18 cellular contexts compared by ENCODE assay signal in genomic region chr14:71245659-71246361, GRCh38.
DNase-seq lines count a peak whose midpoint lies in the region; ATAC-seq and TF ChIP-seq lines count a peak whose summit lies in the region.
"Had no signal": no experiment of that assay in that cellular context is flagged by ENCODE, and none has a peak within 500 bp of the region (broad histone marks: within the 10 kb centered on the region; RNA-seq: fewer than 3 reads in every experiment).

No MANE protein-coding gene starts in this region.

- H3K27me3 Mint-ChIP-seq in activated CD4-positive, alpha-beta T cell treated with anti-CD3 and anti-CD28 coated beads for 36 hours: no peaks in the 10 kb centered on the region
- no peaks in the 10 kb centered on the region; the same call in none of the 2 replicates for H3K27me3 Mint-ChIP-seq in HFFc6 (ENCODE audit: insufficient read depth)
- H3K27me3 Mint-ChIP-seq in activated T-helper 2 cell treated with anti-CD3 and anti-CD28 coated beads, Interferon-gamma antibody, Interleukin-2, Interleukin-4, amounts not matched to agents 10 μg/mL and 5 μg/mL and 100 μg/mL, durations not matched to agents 14 hours and 24 hours and 36 hours (ENCODE audit: low read depth): no peaks in the 10 kb centered on the region
- no peaks in the 10 kb centered on the region for H3K27me3 Mint-ChIP-seq in natural killer cell treated with Interleukin-12 subunit alpha and Interleukin-12 subunit beta and Interleukin-15 and Interleukin-18, amount 100 ng/mL, for 72 hours
- H3K27me3 Mint-ChIP-seq in CD14-positive monocyte (ENCODE audit: low read depth in 3 of 3): peaks cover 0 to 4% (median 2%) of the 10 kb centered on the region in 3 donors

- POLR2A ChIA-PET in activated CD4-positive, alpha-beta T cell treated with anti-CD3 and anti-CD28 coated beads for 36 hours (lab: Charles Lee): no interaction called here

- peak; percentile 51 for ATAC-seq in activated CD4-positive, alpha-beta T cell treated with anti-CD3 and anti-CD28 coated beads for 36 hours
- no peak for ATAC-seq in natural killer cell treated with Interleukin-12 subunit alpha and Interleukin-12 subunit beta and Interleukin-15 and Interleukin-18, amount 100 ng/mL, for 72 hours
- no peak for ATAC-seq in SK-N-SH treated with all-trans-retinoic acid at 6 μM for 48 hours
- no peak for ATAC-seq in HG03135 (IDR thresholded peaks at IDR 0.05; ENCODE audit: unreplicated experiment)
- ATAC-seq: heart left ventricle, lower lobe of right lung had no signal

- TF ChIP-seq CTCF in HFFc6 (IDR thresholded peaks at IDR 0.05) (no peak), CD14-positive monocyte (IDR thresholded peaks at IDR 0.05) (no peak)

- peak overlapping the region; percentile 21 for H3K27ac Mint-ChIP-seq in activated CD4-positive, alpha-beta T cell treated with anti-CD3 and anti-CD28 coated beads for 36 hours
- H3K27ac Mint-ChIP-seq in HFFc6 (peak overlapping the region; percentile 88), CD14-positive monocyte (no peak overlapping the region)
- H3K27ac Mint-ChIP-seq in activated T-helper 2 cell treated with anti-CD3 and anti-CD28 coated beads, Interferon-gamma antibody, Interleukin-2, Interleukin-4, amounts not matched to agents 10 μg/mL and 5 μg/mL and 100 μg/mL, durations not matched to agents 14 hours and 24 hours and 36 hours: peak overlapping the region; percentile 65
- H3K27ac Mint-ChIP-seq in natural killer cell treated with Interleukin-12 subunit alpha and Interleukin-12 subunit beta and Interleukin-15 and Interleukin-18, amount 100 ng/mL, for 72 hours: peak overlapping the region; percentile 72 to 89
- H3K27ac Mint-ChIP-seq: endodermal cell had no signal

- H3K4me3 Mint-ChIP-seq in activated CD4-positive, alpha-beta T cell treated with anti-CD3 and anti-CD28 coated beads for 36 hours: no peak overlapping the region
- H3K4me3 Mint-ChIP-seq in HFFc6 (no peak overlapping the region), CD14-positive monocyte (no peak overlapping the region)
- H3K4me3 Mint-ChIP-seq in activated T-helper 2 cell treated with anti-CD3 and anti-CD28 coated beads, Interferon-gamma antibody, Interleukin-2, Interleukin-4, amounts not matched to agents 10 μg/mL and 5 μg/mL and 100 μg/mL, durations not matched to agents 14 hours and 24 hours and 36 hours (ENCODE audit: low read depth): no peak overlapping the region
- peak overlapping the region; percentile 60 for H3K4me3 Mint-ChIP-seq in natural killer cell treated with Interleukin-12 subunit alpha and Interleukin-12 subunit beta and Interleukin-15 and Interleukin-18, amount 100 ng/mL, for 72 hours
- H3K4me3 Mint-ChIP-seq: endodermal cell had no signal

- peaks cover 11% of the 10 kb centered on the region for H3K9me3 Mint-ChIP-seq in activated CD4-positive, alpha-beta T cell treated with anti-CD3 and anti-CD28 coated beads for 36 hours (ENCODE audit: low read depth)
- H3K9me3 Mint-ChIP-seq in HFFc6: peaks cover 11% of the 10 kb centered on the region
- H3K9me3 Mint-ChIP-seq in activated T-helper 2 cell treated with anti-CD3 and anti-CD28 coated beads, Interferon-gamma antibody, Interleukin-2, Interleukin-4, amounts not matched to agents 10 μg/mL and 5 μg/mL and 100 μg/mL, durations not matched to agents 14 hours and 24 hours and 36 hours: peaks cover 30% of the 10 kb centered on the region
- peaks cover 5% of the 10 kb centered on the region for H3K9me3 Mint-ChIP-seq in natural killer cell treated with Interleukin-12 subunit alpha and Interleukin-12 subunit beta and Interleukin-15 and Interleukin-18, amount 100 ng/mL, for 72 hours
- H3K9me3 Mint-ChIP-seq in CD14-positive monocyte: peaks cover 2 to 31% (median 6%) of the 10 kb centered on the region in 7 donors

- DNase-seq in activated CD4-positive, alpha-beta T cell treated with anti-CD3 and anti-CD28 coated beads for 36 hours: peak; percentile 36
- no peak for DNase-seq in activated CD4-positive, alpha-beta T cell treated with anti-CD3 and anti-CD28 coated beads, Interleukin-2, amount 50 U/mL, for 4 hours
- DNase-seq in HFFc6 (no peak), CD14-positive monocyte (ENCODE audit: low spot score) (no peak)
- DNase-seq in activated T-helper 2 cell treated with anti-CD3 and anti-CD28 coated beads, Interferon-gamma antibody, Interleukin-2, Interleukin-4, amounts not matched to agents 10 μg/mL and 5 μg/mL and 100 μg/mL, durations not matched to agents 14 hours and 24 hours and 36 hours (ENCODE audit: low spot score): no peak
- DNase-seq in natural killer cell treated with Interleukin-12 subunit alpha and Interleukin-12 subunit beta and Interleukin-15 and Interleukin-18, amount 100 ng/mL, for 72 hours (ENCODE audit: low spot score): no peak
- DNase-seq: activated CD4-positive, CD25-positive, alpha-beta regulatory T cell; C1 segment of cervical spinal cord; DMS79 treated with DMSO at 0.1 percent for 48 hours; endodermal cell; heart left ventricle; lower lobe of right lung; naive B cell; NCI-H1930; Right ventricle myocardium superior; trophoblast cell had no signal

- peaks cover 7% of the 10 kb centered on the region for H3K36me3 Mint-ChIP-seq in activated CD4-positive, alpha-beta T cell treated with anti-CD3 and anti-CD28 coated beads for 36 hours (ENCODE audit: low read depth)
- H3K36me3 Mint-ChIP-seq in HFFc6 (ENCODE audit: low read depth) (peaks cover 21% of the 10 kb centered on the region), CD14-positive monocyte (no peaks in the 10 kb centered on the region)
- peaks cover 28% of the 10 kb centered on the region for H3K36me3 Mint-ChIP-seq in activated T-helper 2 cell treated with anti-CD3 and anti-CD28 coated beads, Interferon-gamma antibody, Interleukin-2, Interleukin-4, amounts not matched to agents 10 μg/mL and 5 μg/mL and 100 μg/mL, durations not matched to agents 14 hours and 24 hours and 36 hours (ENCODE audit: low read depth)
- H3K36me3 Mint-ChIP-seq in natural killer cell treated with Interleukin-12 subunit alpha and Interleukin-12 subunit beta and Interleukin-15 and Interleukin-18, amount 100 ng/mL, for 72 hours: peaks cover 10% of the 10 kb centered on the region

- intact Hi-C loops in activated CD4-positive, alpha-beta T cell treated with anti-CD3 and anti-CD28 coated beads for 36 hours (cut with DNase I, micrococcal nuclease): no loop called here
- intact Hi-C loops in activated T-helper 2 cell treated with anti-CD3 and anti-CD28 coated beads, Interferon-gamma antibody, Interleukin-2, Interleukin-4, amounts not matched to agents 10 μg/mL and 5 μg/mL and 100 μg/mL, durations not matched to agents 14 hours and 24 hours and 36 hours (cut with micrococcal nuclease): no loop called here
- intact Hi-C loops in CD14-positive monocyte (cut with micrococcal nuclease): no loop called here

- peaks cover 20% of the 10 kb centered on the region for H3K4me1 Mint-ChIP-seq in activated CD4-positive, alpha-beta T cell treated with anti-CD3 and anti-CD28 coated beads for 36 hours
- H3K4me1 Mint-ChIP-seq in HFFc6 (ENCODE audit: low read depth) (peaks cover 89% of the 10 kb centered on the region), CD14-positive monocyte (peaks cover 5% of the 10 kb centered on the region)
- peaks cover 52% of the 10 kb centered on the region for H3K4me1 Mint-ChIP-seq in activated T-helper 2 cell treated with anti-CD3 and anti-CD28 coated beads, Interferon-gamma antibody, Interleukin-2, Interleukin-4, amounts not matched to agents 10 μg/mL and 5 μg/mL and 100 μg/mL, durations not matched to agents 14 hours and 24 hours and 36 hours (ENCODE audit: low read depth)
- peaks cover 26 to 31% of the 10 kb centered on the region in 2 donors for H3K4me1 Mint-ChIP-seq in natural killer cell treated with Interleukin-12 subunit alpha and Interleukin-12 subunit beta and Interleukin-15 and Interleukin-18, amount 100 ng/mL, for 72 hours (ENCODE audit: low read depth in 2 of 2)

- CTCF ChIA-PET in activated CD4-positive, alpha-beta T cell treated with anti-CD3 and anti-CD28 coated beads for 36 hours (lab: Charles Lee): no interaction called here

TF ChIP-seq in SK-N-SH treated with all-trans-retinoic acid at 6 μM for 48 hours, 23 proteins besides CTCF, POLR2A, EP300 and RAD21:
- no peak for TF ChIP-seq TCF4 (CRISPR knock-in tag; IDR thresholded peaks at IDR 0.05; ENCODE audit: borderline replicate concordance)
- TF ChIP-seq ARNTL (CRISPR knock-in tag; IDR thresholded peaks at IDR 0.05; ENCODE audit: borderline replicate concordance, low read depth): no peak
- TF ChIP-seq, protein P1, sequence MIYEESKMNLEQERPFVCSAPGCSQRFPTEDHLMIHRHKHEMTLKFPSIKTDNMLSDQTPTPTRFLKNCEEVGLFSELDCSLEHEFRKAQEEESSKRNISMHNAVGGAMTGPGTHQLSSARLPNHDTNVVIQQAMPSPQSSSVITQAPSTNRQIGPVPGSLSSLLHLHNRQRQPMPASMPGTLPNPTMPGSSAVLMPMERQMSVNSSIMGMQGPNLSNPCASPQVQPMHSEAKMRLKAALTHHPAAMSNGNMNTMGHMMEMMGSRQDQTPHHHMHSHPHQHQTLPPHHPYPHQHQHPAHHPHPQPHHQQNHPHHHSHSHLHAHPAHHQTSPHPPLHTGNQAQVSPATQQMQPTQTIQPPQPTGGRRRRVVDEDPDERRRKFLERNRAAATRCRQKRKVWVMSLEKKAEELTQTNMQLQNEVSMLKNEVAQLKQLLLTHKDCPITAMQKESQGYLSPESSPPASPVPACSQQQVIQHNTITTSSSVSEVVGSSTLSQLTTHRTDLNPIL (CRISPR knock-in tag; IDR thresholded peaks at IDR 0.05; ENCODE audit: low read depth): no peak
- no peak for TF ChIP-seq SNAI2 (CRISPR knock-in tag; IDR thresholded peaks at IDR 0.05)
- TF ChIP-seq ZNF70 (CRISPR knock-in tag; IDR thresholded peaks at IDR 0.05): no peak
- TF ChIP-seq ZNF8 (CRISPR knock-in tag; IDR thresholded peaks at IDR 0.05): no peak

Comparison
In these comparisons a context has a peak if more than half of its experiments do, and no peak if none do; other contexts are left out.
1. H3K27ac Mint-ChIP-seq: peak in activated CD4-positive, alpha-beta T cell treated with anti-CD3 and anti-CD28 coated beads for 36 hours (single experiment), HFFc6 (single experiment), activated T-helper 2 cell treated with anti-CD3 and anti-CD28 coated beads, Interferon-gamma antibody, Interleukin-2, Interleukin-4, amounts not matched to agents 10 μg/mL and 5 μg/mL and 100 μg/mL, durations not matched to agents 14 hours and 24 hours and 36 hours (single experiment) and natural killer cell treated with Interleukin-12 subunit alpha and Interleukin-12 subunit beta and Interleukin-15 and Interleukin-18, amount 100 ng/mL, for 72 hours (2 of 2); none in CD14-positive monocyte (0 of 7).